16 cellular contexts compared by ENCODE assay signal in the genomic region with DNA sequence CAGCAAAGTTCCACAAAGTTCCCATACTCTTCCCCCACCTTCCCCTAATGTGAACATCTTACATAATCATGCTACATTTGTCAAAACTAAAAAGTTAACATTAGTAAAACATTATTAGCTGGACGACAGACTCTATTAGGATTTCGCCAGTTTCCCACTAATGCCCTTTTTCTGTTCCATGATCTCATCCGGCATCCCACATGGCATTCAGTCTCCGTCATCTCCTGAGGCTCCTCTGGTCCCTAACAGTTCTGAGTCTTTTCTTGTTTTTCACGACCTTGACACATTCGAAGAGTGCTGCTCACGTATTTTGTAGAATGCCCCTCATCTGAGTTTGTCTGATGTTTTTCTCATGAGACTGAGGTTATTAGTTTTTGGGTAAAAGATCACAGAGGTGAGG. TPM values are rescaled to one million over a fixed set of nuclear protein-coding genes. Genes with fewer than 3 reads are reported as not detected.
A peak's percentile ranks its signal among the peaks of the same experiment; 100 is the strongest.
DNase-seq lines count a peak whose midpoint lies in the region; ATAC-seq and TF ChIP-seq lines count a peak whose summit lies in the region.
"Had no signal": no experiment of that assay in that cellular context is flagged by ENCODE, and none has a peak within 500 bp of the region (broad histone marks: within the 10 kb centered on the region; RNA-seq: fewer than 3 reads in every experiment).

No MANE protein-coding gene starts in this region.

- intact Hi-C loops in body of pancreas (cut with DNase I) = no loop called here

- no peaks in the 10 kb centered on the region for H3K9me3 ChIP-seq in BLaER1 treated with 17β-estradiol and CSF1 and Interleukin-3, amounts not matched to agents 10 nM and 100 nM (replicated peaks in 1 of 11)
- no peaks in the 10 kb centered on the region for H3K9me3 ChIP-seq in body of pancreas
- H3K9me3 ChIP-seq in smooth muscle cell (replicated peaks; ENCODE audit: low read depth) = no peaks in the 10 kb centered on the region
- H3K9me3 ChIP-seq: MG63 had no signal

- ATAC-seq in body of pancreas = no peak
- ATAC-seq in GM21390 (IDR thresholded peaks at IDR 0.05; ENCODE audit: unreplicated experiment) = no peak
- ATAC-seq: HepG2, Panc1, Right ventricle myocardium inferior had no signal

- no peaks in the 10 kb centered on the region for H3K79me2 ChIP-seq in smooth muscle cell (ENCODE audit: low read depth)

- TF ChIP-seq CTCF in body of pancreas (IDR thresholded peaks at IDR 0.05) (no peak), smooth muscle cell (IDR thresholded peaks at IDR 0.05; ENCODE audit: borderline replicate concordance, insufficient read depth, poor library complexity, severe bottlenecking) (no peak)

- H3F3A ChIP-seq in smooth muscle cell (ENCODE audit: low read depth) = peaks cover 31% of the 10 kb centered on the region

- peak overlapping the region in 2 of 11 experiments; percentile 5 to 30; a peak in 1 of 22 replicates for H3K9ac ChIP-seq in BLaER1 treated with 17β-estradiol and CSF1 and Interleukin-3, amounts not matched to agents 10 nM and 100 nM
- H3K9ac ChIP-seq in smooth muscle cell (ENCODE audit: low read depth) = peak overlapping the region; percentile 93

- H3K4me1 ChIP-seq in BLaER1 treated with 17β-estradiol and CSF1 and Interleukin-3, amounts not matched to agents 10 nM and 100 nM = peaks cover 40 to 90% (median 78%) of the 10 kb centered on the region in 10 experiments
- H3K4me1 ChIP-seq in body of pancreas (peaks cover 27% of the 10 kb centered on the region), smooth muscle cell (ENCODE audit: low read depth) (peaks cover 21% of the 10 kb centered on the region)

- H4K20me1 ChIP-seq in BLaER1 treated with 17β-estradiol and CSF1 and Interleukin-3, amounts not matched to agents 10 nM and 100 nM = peaks cover 0 to 16% (median 8%) of the 10 kb centered on the region in 11 experiments; a peak in 11 of 22 replicates
- H4K20me1 ChIP-seq in smooth muscle cell (ENCODE audit: low read depth) = no peaks in the 10 kb centered on the region

- H3K27me3 ChIP-seq in BLaER1 treated with 17β-estradiol and CSF1 and Interleukin-3, amounts not matched to agents 10 nM and 100 nM = peaks cover 0 to 10% (median 0%) of the 10 kb centered on the region in 11 experiments; a peak in 4 of 22 replicates
- H3K27me3 ChIP-seq in body of pancreas (no peaks in the 10 kb centered on the region), smooth muscle cell (ENCODE audit: low read depth) (no peaks in the 10 kb centered on the region)
- H3K27me3 ChIP-seq: MG63 had no signal

- H2AFZ ChIP-seq in smooth muscle cell (ENCODE audit: low read depth) = no peak overlapping the region

- H3K36me3 ChIP-seq in BLaER1 treated with 17β-estradiol and CSF1 and Interleukin-3, amounts not matched to agents 10 nM and 100 nM = no peaks in the 10 kb centered on the region
- H3K36me3 ChIP-seq in body of pancreas (replicated peaks in 1 of 2; ENCODE audit: insufficient read depth in 1 of 2, low read depth in 2 of 2) (no peaks in the 10 kb centered on the region), smooth muscle cell (ENCODE audit: low read depth) (no peaks in the 10 kb centered on the region)
- H3K36me3 ChIP-seq: MG63 had no signal

- H3K4me3 ChIP-seq in BLaER1 treated with 17β-estradiol and CSF1 and Interleukin-3, amounts not matched to agents 10 nM and 100 nM = no peak overlapping the region
- H3K4me3 ChIP-seq in body of pancreas (no peak overlapping the region), smooth muscle cell (no peak overlapping the region)
- H3K4me3 ChIP-seq: MG63 had no signal

- DNase-seq in body of pancreas (no peak), myocyte (ENCODE audit: low read depth) (peak; percentile 54), smooth muscle cell (lab: John Stamatoyannopoulos, UW; ENCODE audit: unreplicated experiment) (no peak), kidney tubule cell (ENCODE audit: low spot score) (no peak), T-helper 9 cell (no peak)
- no peak for DNase-seq in effector CD8-positive, alpha-beta T cell (lab: John Stamatoyannopoulos, UW)
- DNase-seq: MG63, NCI-H1092 treated with DMSO at 0.1 percent for 48 hours, NCI-H1694, NCI-H2227 treated with DMSO at 0.1 percent for 48 hours, NCI-H524 had no signal

- TF ChIP-seq POLR2A in body of pancreas (IDR thresholded peaks at IDR 0.05) = no peak

- H3K27ac ChIP-seq in BLaER1 treated with 17β-estradiol and CSF1 and Interleukin-3, amounts not matched to agents 10 nM and 100 nM = no peak overlapping the region
- H3K27ac ChIP-seq in body of pancreas = peak overlapping the region in 3 of 4 donors; percentile 2 to 14 (median 4)
- peak overlapping the region; percentile 99 for H3K27ac ChIP-seq in smooth muscle cell (ENCODE audit: low read depth)

- peak overlapping the region in 8 of 11 experiments; percentile 2 to 54 (median 26); a peak in 12 of 22 replicates for H3K4me2 ChIP-seq in BLaER1 treated with 17β-estradiol and CSF1 and Interleukin-3, amounts not matched to agents 10 nM and 100 nM
- peak overlapping the region; percentile 70 for H3K4me2 ChIP-seq in smooth muscle cell

- 56 to 61% methylated on average over 7 of the region's 7 CpGs for WGBS in body of pancreas, 2 donors
- WGBS in smooth muscle cell (ENCODE audit: low lambda C conversion rate) = 26% methylated on average over 7 of the region's 7 CpGs

RNA-seq across cellular contexts. Expression of a gene that starts 8.8 kb away (rescaled TPM):
- 100 to 1,000 TPM; 147 to 269 TPM for total RNA-seq in body of pancreas
- total RNA-seq in myocyte = 137 and 150 TPM in 2 replicates
- 314 TPM for polyA plus RNA-seq in myocyte (2012)
- total RNA-seq in smooth muscle cell = 58.8 and 62.5 TPM in 2 replicates
- polyA plus RNA-seq in smooth muscle cell = 67.2 and 69.3 TPM in 2 replicates

Comparison
In these comparisons a context has a peak if more than half of its experiments do, and no peak if none do; other contexts are left out.
1. H3K27ac ChIP-seq: peak in body of pancreas (3 of 4) and smooth muscle cell (single experiment); none in BLaER1 treated with 17β-estradiol and CSF1 and Interleukin-3, amounts not matched to agents 10 nM and 100 nM (0 of 11).